8 cellular contexts compared by ENCODE assay signal in genomic region chr9:126613656-126614055, GRCh38. TPM values are rescaled to one million over a fixed set of nuclear protein-coding genes. Genes with fewer than 3 reads are reported as not detected.
DNase-seq lines count a peak whose midpoint lies in the region; ATAC-seq lines count a peak whose summit lies in the region.

Gene LMX1B, plus strand, starts transcription at chr9:126613928. Its CDS starts 522 bp downstream, at chr9:126614450.

- DNase-seq in COLO668 (lab: John Stamatoyannopoulos, UW; ENCODE audit: unreplicated experiment) (peak; percentile 72), cerebellar cortex (ENCODE audit: low spot score) (peak; percentile 66), SKM-1 treated with dmso at 0.1 percent for 144 hours (lab: John Stamatoyannopoulos, UW; ENCODE audit: unreplicated experiment) (no peak)
- DNase-seq in Jurkat, Clone E6-1 (ENCODE audit: low read depth, low spot score), result peak; percentile 46
- DNase-seq in stimulated activated CD4-positive, alpha-beta T cell treated with anti-CD3 and anti-CD28 coated beads, Interleukin-4, amount 100 ng/mL, for 1 hour, result no peak
- no peak for DNase-seq in stimulated activated naive CD4-positive, alpha-beta T cell (lab: John Stamatoyannopoulos, UW)

- H3K9me3 ChIP-seq in mesodermal cell (ENCODE audit: control insufficient read depth, low read length), result no peaks in the 10 kb centered on the region

- WGBS in mesodermal cell (ENCODE audit: insufficient coverage in 2 of 2), 2 experiments, result 0% methylated on average over 15 to 39 of the region's 59 CpGs

- H3K36me3 ChIP-seq in mesodermal cell (ENCODE audit: control insufficient read depth, insufficient read depth, low read length), result no peaks in the 10 kb centered on the region

- H3K4me1 ChIP-seq in mesodermal cell (ENCODE audit: control insufficient read depth, insufficient read depth, low read length, poor library complexity, severe bottlenecking), result peaks cover 31% of the 10 kb centered on the region

- no peak within 1 kb of the TSS for H3K27ac ChIP-seq in mesodermal cell (ENCODE audit: low read depth, low read length, severe bottlenecking)

- no peak for ATAC-seq in GM19452 (IDR thresholded peaks at IDR 0.05; ENCODE audit: unreplicated experiment)

- no peak within 1 kb of the TSS; the same call in 1 of the 2 replicates for H3K4me3 ChIP-seq in Jurkat, Clone E6-1 (ENCODE audit: low read length)
- H3K4me3 ChIP-seq in mesodermal cell (ENCODE audit: extremely low read depth, insufficient read depth, low read length, poor library complexity, severe bottlenecking), result peak within 1 kb of the TSS; percentile 16

RNA-seq across cellular contexts. Expression of gene LMX1B, which starts in this region (rescaled TPM):
- 1.00 TPM for polyA plus RNA-seq in Jurkat, Clone E6-1 (2012; ENCODE audit: insufficient read depth, insufficient read length)
- 1.7 TPM for polyA plus RNA-seq in mesodermal cell (2013, experiment 1 of 2)
- polyA plus RNA-seq in mesodermal cell (2013, experiment 2 of 2), result 1.4 TPM

Comparison
In these comparisons a context has a peak if more than half of its experiments do, and no peak if none do; other contexts are left out.
1. DNase-seq: peak in COLO668 (single experiment), Jurkat, Clone E6-1 (single experiment) and cerebellar cortex (single experiment); none in SKM-1 treated with dmso at 0.1 percent for 144 hours (single experiment), stimulated activated CD4-positive, alpha-beta T cell treated with anti-CD3 and anti-CD28 coated beads, Interleukin-4, amount 100 ng/mL, for 1 hour (single experiment) and stimulated activated naive CD4-positive, alpha-beta T cell (0 of 6).